In genomic region chr10:49444349-49444748, GRCh38 we compare ENCODE assay signal across 1 cellular context.
TF ChIP-seq lines count a peak whose summit lies in the region.

No MANE protein-coding gene starts in this region.

TF ChIP-seq in GM12878, 131 proteins besides CTCF, POLR2A, EP300 and RAD21:
- TF ChIP-seq CEBPZ (IDR thresholded peaks at IDR 0.05; ENCODE audit: low read depth, low read length) (no peak), ZBTB40 (IDR thresholded peaks at IDR 0.05; ENCODE audit: borderline replicate concordance) (no peak), RCOR1 (conservative IDR thresholded peaks at IDR 0.05; ENCODE audit: low read depth, low read length) (no peak), ESRRA (IDR thresholded peaks at IDR 0.05; ENCODE audit: low read length) (no peak), KDM1A (IDR thresholded peaks at IDR 0.05; ENCODE audit: borderline replicate concordance) (no peak), ZNF207 (IDR thresholded peaks at IDR 0.05; ENCODE audit: borderline replicate concordance) (no peak)
